Comparison of ENCODE assay signal across 1 cellular context in the genomic region with DNA sequence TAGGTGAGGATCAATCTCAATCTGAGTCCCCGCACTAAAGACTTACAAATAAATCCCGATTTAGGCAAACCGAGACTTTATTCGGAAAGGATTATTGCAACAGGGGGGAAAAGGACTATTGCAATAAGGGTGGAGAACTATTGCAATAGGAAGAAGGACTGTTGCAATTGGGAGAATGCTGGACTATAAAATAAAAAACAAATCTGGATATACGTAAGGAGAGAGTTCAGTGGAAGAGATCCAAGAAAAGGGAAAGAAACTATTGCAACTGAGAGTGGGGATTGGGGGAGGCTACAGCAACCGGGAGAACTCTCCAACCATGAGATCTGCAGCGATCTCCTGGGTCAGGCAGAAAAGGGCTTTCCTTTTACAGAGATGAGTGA.
TF ChIP-seq lines count a peak whose summit lies in the region.

No MANE protein-coding gene starts in this region.

TF ChIP-seq in HEK293, 187 proteins besides CTCF, POLR2A, EP300 and RAD21 (continued from another document):
- TF ChIP-seq, protein P1, sequence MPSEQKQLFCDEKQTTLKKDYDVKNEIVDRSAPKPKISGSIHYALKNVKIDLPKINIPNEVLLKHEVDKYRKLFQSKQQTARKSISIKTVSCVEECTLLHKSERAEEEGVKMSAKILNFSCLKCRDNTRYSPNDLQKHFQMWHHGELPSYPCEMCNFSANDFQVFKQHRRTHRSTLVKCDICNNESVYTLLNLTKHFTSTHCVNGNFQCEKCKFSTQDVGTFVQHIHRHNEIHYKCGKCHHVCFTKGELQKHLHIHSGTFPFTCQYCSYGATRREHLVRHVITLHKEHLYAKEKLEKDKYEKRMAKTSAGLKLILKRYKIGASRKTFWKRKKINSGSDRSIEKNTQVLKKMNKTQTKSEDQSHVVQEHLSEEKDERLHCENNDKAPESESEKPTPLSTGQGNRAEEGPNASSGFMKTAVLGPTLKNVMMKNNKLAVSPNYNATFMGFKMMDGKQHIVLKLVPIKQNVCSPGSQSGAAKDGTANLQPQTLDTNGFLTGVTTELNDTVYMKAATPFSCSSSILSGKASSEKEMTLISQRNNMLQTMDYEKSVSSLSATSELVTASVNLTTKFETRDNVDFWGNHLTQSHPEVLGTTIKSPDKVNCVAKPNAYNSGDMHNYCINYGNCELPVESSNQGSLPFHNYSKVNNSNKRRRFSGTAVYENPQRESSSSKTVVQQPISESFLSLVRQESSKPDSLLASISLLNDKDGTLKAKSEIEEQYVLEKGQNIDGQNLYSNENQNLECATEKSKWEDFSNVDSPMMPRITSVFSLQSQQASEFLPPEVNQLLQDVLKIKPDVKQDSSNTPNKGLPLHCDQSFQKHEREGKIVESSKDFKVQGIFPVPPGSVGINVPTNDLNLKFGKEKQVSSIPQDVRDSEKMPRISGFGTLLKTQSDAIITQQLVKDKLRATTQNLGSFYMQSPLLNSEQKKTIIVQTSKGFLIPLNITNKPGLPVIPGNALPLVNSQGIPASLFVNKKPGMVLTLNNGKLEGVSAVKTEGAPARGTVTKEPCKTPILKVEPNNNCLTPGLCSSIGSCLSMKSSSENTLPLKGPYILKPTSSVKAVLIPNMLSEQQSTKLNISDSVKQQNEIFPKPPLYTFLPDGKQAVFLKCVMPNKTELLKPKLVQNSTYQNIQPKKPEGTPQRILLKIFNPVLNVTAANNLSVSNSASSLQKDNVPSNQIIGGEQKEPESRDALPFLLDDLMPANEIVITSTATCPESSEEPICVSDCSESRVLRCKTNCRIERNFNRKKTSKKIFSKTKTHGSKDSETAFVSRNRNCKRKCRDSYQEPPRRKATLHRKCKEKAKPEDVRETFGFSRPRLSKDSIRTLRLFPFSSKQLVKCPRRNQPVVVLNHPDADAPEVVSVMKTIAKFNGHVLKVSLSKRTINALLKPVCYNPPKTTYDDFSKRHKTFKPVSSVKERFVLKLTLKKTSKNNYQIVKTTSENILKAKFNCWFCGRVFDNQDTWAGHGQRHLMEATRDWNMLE (tag by site-specific recombination; conservative IDR thresholded peaks at IDR 0.05; ENCODE audit: low read depth) = no peak
- TF ChIP-seq GLI4 (tag by site-specific recombination; IDR thresholded peaks at IDR 0.05) (no peak), ZNF146 (tag by site-specific recombination; IDR thresholded peaks at IDR 0.05) (no peak), ZNF600 (tag by site-specific recombination; IDR thresholded peaks at IDR 0.05) (no peak), PRDM1 (tag by site-specific recombination; IDR thresholded peaks at IDR 0.05) (peak; percentile 61), ZNF169 (tag by site-specific recombination; IDR thresholded peaks at IDR 0.05) (peak; percentile 80; the same call in 1 of the 2 replicates), ZNF366 (tag by site-specific recombination; conservative IDR thresholded peaks at IDR 0.05) (0 out of 2 replicates have a peak, but pooled peaks have one; percentile 19), ZBTB17 (tag by site-specific recombination; IDR thresholded peaks at IDR 0.05) (no peak)
TF ChIP-seq in HEK293: peak in this region for 3.
